ENCODE assay signal across 8 cellular contexts in genomic region chr10:62528441-62528840, GRCh38.
DNase-seq lines count a peak whose midpoint lies in the region; ATAC-seq and TF ChIP-seq lines count a peak whose summit lies in the region.

No MANE protein-coding gene starts in this region.

- in situ Hi-C loops in GM13976 (cut with MboI; ENCODE audit: low sequenced_read_pairs, unreplicated experiment) = no loop called here

- no peak for TF ChIP-seq CTCF in GM13976 (IDR thresholded peaks at IDR 0.05; ENCODE audit: borderline replicate concordance, control extremely low read depth, extremely low read depth, insufficient read depth, missing control alignments)

- H3K4me1 Mint-ChIP-seq in activated naive CD8-positive, alpha-beta T cell treated with anti-CD3 and anti-CD28 coated beads for 36 hours = peaks cover 37% of the 10 kb centered on the region

- no peaks in the 10 kb centered on the region for H3K27me3 Mint-ChIP-seq in activated naive CD8-positive, alpha-beta T cell treated with anti-CD3 and anti-CD28 coated beads for 36 hours

- peak overlapping the region; percentile 68 for H3K4me3 Mint-ChIP-seq in activated naive CD8-positive, alpha-beta T cell treated with anti-CD3 and anti-CD28 coated beads for 36 hours

- DNase-seq in GM13976 (ENCODE audit: low spot score) (peak; percentile 69), erythroblast (lab: John Stamatoyannopoulos, UW) (no peak), DMS153 treated with DMSO at 0.1 percent for 48 hours (lab: John Stamatoyannopoulos, UW; ENCODE audit: unreplicated experiment) (no peak), NCI-H187 (lab: John Stamatoyannopoulos, UW) (no peak), NCI-H526 (lab: John Stamatoyannopoulos, UW) (no peak)
- no peak for DNase-seq in activated naive CD8-positive, alpha-beta T cell treated with anti-CD3 and anti-CD28 coated beads for 36 hours

- no peak for TF ChIP-seq POLR2A in erythroblast (IDR thresholded peaks at IDR 0.05; ENCODE audit: low read length)

- ATAC-seq in GM21447 (IDR thresholded peaks at IDR 0.05; ENCODE audit: unreplicated experiment) = peak; percentile 89
- peak; percentile 95 for ATAC-seq in HG03521 (IDR thresholded peaks at IDR 0.05; ENCODE audit: unreplicated experiment)

- peak overlapping the region; percentile 88 for H3K27ac Mint-ChIP-seq in activated naive CD8-positive, alpha-beta T cell treated with anti-CD3 and anti-CD28 coated beads for 36 hours

- peaks cover 18% of the 10 kb centered on the region for H3K36me3 Mint-ChIP-seq in activated naive CD8-positive, alpha-beta T cell treated with anti-CD3 and anti-CD28 coated beads for 36 hours

- peaks cover 13% of the 10 kb centered on the region for H3K9me3 Mint-ChIP-seq in activated naive CD8-positive, alpha-beta T cell treated with anti-CD3 and anti-CD28 coated beads for 36 hours
